ENCODE assay signal across 8 cellular contexts in genomic region chr2:120223034-120223912, GRCh38. TPM values are rescaled to one million over a fixed set of nuclear protein-coding genes. Genes with fewer than 3 reads are reported as not detected.
DNase-seq lines count a peak whose midpoint lies in the region; ATAC-seq, FAIRE-seq and TF ChIP-seq lines count a peak whose summit lies in the region.

TMEM185B (minus strand) TSS chr2:120223400; CDS start chr2:120222976, 424 bp downstream.

- ATAC-seq in HG02678 (IDR thresholded peaks at IDR 0.05; ENCODE audit: unreplicated experiment) (peak; percentile 91), T-cell (replicated peaks in 1 of 4) (peak; percentile 92 to 96 (median 94)), left cardiac atrium (peak; percentile 98), psoas muscle (peak; percentile 97 to 98 (median 98))

- no peaks in the 10 kb centered on the region for H3K9me3 ChIP-seq in psoas muscle

- H3K36me3 ChIP-seq in psoas muscle (ENCODE audit: insufficient read depth in 1 of 2, low read depth in 1 of 2) = peaks cover 0 to 7% of the 10 kb centered on the region in 2 donors

- no peaks in the 10 kb centered on the region for H3K27me3 Mint-ChIP-seq in T-cell

- peak; percentile 11 for TF ChIP-seq CTCF in psoas muscle (IDR thresholded peaks at IDR 0.05)

- H3K4me1 ChIP-seq in psoas muscle = peaks cover 11% of the 10 kb centered on the region

- H3K4me3 Mint-ChIP-seq in T-cell = peak within 1 kb of the TSS; percentile 77 to 84 (median 82)

- no peaks in the 10 kb centered on the region for H3K27me3 ChIP-seq in psoas muscle (ENCODE audit: insufficient read depth in 3 of 3, low read length in 2 of 3)

- peak; percentile 69 for TF ChIP-seq POLR2A in GM12891 (IDR thresholded peaks at IDR 0.05; ENCODE audit: low read depth, low read length)

- POLR2A ChIA-PET in T-cell (lab: Charles Lee) = interaction anchor here (0.6 to 1.1 kb wide), 6 partner anchors 8 to 115 kb away, joined by 3 to 10 read pairs (median 6); no protein-coding TSS in a partner anchor

- H3K27ac Mint-ChIP-seq in T-cell = peak within 1 kb of the TSS; percentile 89 to 92

- peak; percentile 97 for FAIRE-seq in GM12891 (lab: Jason Lieb, UNC)
- FAIRE-seq in urothelium cell line (lab: Jason Lieb, UNC) = peak; percentile 90

- CTCF ChIA-PET in T-cell (lab: Charles Lee) = interaction anchor here (1.0 to 1.5 kb wide), 7 partner anchors 9 to 545 kb away, joined by 3 to 15 read pairs (median 7); partner anchors contain the start of gene RALB (in 1 of the 2)

- H3K9me3 Mint-ChIP-seq in T-cell = peaks cover 0 to 3% (median 0%) of the 10 kb centered on the region in 3 donors

- H3K36me3 Mint-ChIP-seq in T-cell = peaks cover 32% of the 10 kb centered on the region

- peaks cover 67 to 69% (median 68%) of the 10 kb centered on the region in 3 donors for H3K4me1 Mint-ChIP-seq in T-cell

- peak; percentile 94 for DNase-seq in GM12891 (ENCODE audit: insufficient read length, low spot score)
- peak; percentile 63 for DNase-seq in NCI-H1105 (lab: John Stamatoyannopoulos, UW)
- peak; percentile 73 to 91 (median 83) for DNase-seq in T-cell
- DNase-seq in left cardiac atrium = peak; percentile 89
- DNase-seq in psoas muscle = peak; percentile 90 to 95
- peak; percentile 99 for DNase-seq in urothelium cell line (ENCODE audit: low spot score)

- intact Hi-C loops in left cardiac atrium (cut with DNase I) = no loop called here
- intact Hi-C loops in psoas muscle (cut with DNase I) = no loop called here

- WGBS in adipose tissue, 3 donors = 1 to 3% (median 2%) methylated on average over 87 to 108 of the region's 108 CpGs
- WGBS in psoas muscle, 3 donors = 2 to 3% (median 2%) methylated on average over 73 to 108 of the region's 108 CpGs

- H3K4me3 ChIP-seq in psoas muscle = peak within 1 kb of the TSS; percentile 86

- H3K27ac ChIP-seq in adipose tissue (ENCODE audit: low read depth, low read length) (peak within 1 kb of the TSS; percentile 45), psoas muscle (peak within 1 kb of the TSS; percentile 99)

TF ChIP-seq in GM12891, 5 proteins besides CTCF, POLR2A, EP300 and RAD21:
- TF ChIP-seq PAX5 (IDR thresholded peaks at IDR 0.05; ENCODE audit: insufficient read depth, low read length, severe bottlenecking) (peak; percentile 68), POLR2AphosphoS5 (IDR thresholded peaks at IDR 0.05; ENCODE audit: low read depth, low read length) (peak; percentile 65), POU2F2 (IDR thresholded peaks at IDR 0.05; ENCODE audit: low read depth, low read length) (no peak), TAF1 (IDR thresholded peaks at IDR 0.05; ENCODE audit: low read depth, low read length) (peak; percentile 43; the same call in 1 of the 2 replicates), SPI1 (IDR thresholded peaks at IDR 0.05; ENCODE audit: low read depth, low read length) (no peak)

RNA-seq across cellular contexts. Expression of gene TMEM185B, which starts in this region (rescaled TPM):
- polyA plus RNA-seq in GM12891 (2012; ENCODE audit: low read depth, missing spikeins) = 6.5 TPM
- total RNA-seq in T-cell = 10 to 100 TPM; 14.8 to 25.2 (median 21.9) TPM
- 10 to 100 TPM in 1 of 3 donors, 1 to 10 TPM in 2; 7.5 to 19.0 (median 8.3) TPM for polyA plus RNA-seq in adipose tissue
- total RNA-seq in left cardiac atrium = 10 to 100 TPM; 22.2 to 24.7 TPM
- 10 to 100 TPM; 10.9 to 23.5 (median 18.0) TPM for total RNA-seq in psoas muscle
- polyA plus RNA-seq in psoas muscle = 10 to 100 TPM; 10.4 to 28.1 (median 15.3) TPM

Comparison
In these comparisons a context has a peak if more than half of its experiments do, and no peak if none do; other contexts are left out.
1. Peak in every context shown above with its lines: DNase-seq, ATAC-seq, H3K4me3 ChIP-seq and H3K27ac ChIP-seq.